1 cellular context compared by ENCODE assay signal in genomic region chr16:87778830-87779579, GRCh38.
A peak's percentile ranks its signal among the peaks of the same experiment; 100 is the strongest.
TF ChIP-seq lines count a peak whose summit lies in the region.

No MANE protein-coding gene starts in this region.

TF ChIP-seq in HEK293, 187 proteins besides CTCF, POLR2A, EP300 and RAD21 (continued from another document and continues in another):
- TF ChIP-seq PRDM2 (tag by site-specific recombination; IDR thresholded peaks at IDR 0.05; ENCODE audit: borderline replicate concordance): 0 out of 2 replicates have a peak, but pooled peaks have one; percentile 62
- peak; percentile 60 for TF ChIP-seq PATZ1 (tag by site-specific recombination; IDR thresholded peaks at IDR 0.05)
- no peak for TF ChIP-seq ZNF133 (tag by site-specific recombination; IDR thresholded peaks at IDR 0.05)
- 0 out of 2 replicates have a peak, but pooled peaks have one; percentile 2 for TF ChIP-seq ZNF677 (tag by site-specific recombination; IDR thresholded peaks at IDR 0.05)
- TF ChIP-seq ZNF148 (tag by site-specific recombination; IDR thresholded peaks at IDR 0.05; ENCODE audit: borderline replicate concordance): no peak
- TF ChIP-seq ZBTB17 (tag by site-specific recombination; IDR thresholded peaks at IDR 0.05): peak; percentile 80
- TF ChIP-seq MYNN (tag by site-specific recombination; IDR thresholded peaks at IDR 0.05; ENCODE audit: borderline replicate concordance): no peak
- no peak for TF ChIP-seq OSR2 (tag by site-specific recombination; IDR thresholded peaks at IDR 0.05)
- no peak for TF ChIP-seq ZNF248 (tag by site-specific recombination; IDR thresholded peaks at IDR 0.05)
- peak; percentile 65; the same call in 1 of the 2 replicates for TF ChIP-seq YY2 (tag by site-specific recombination; IDR thresholded peaks at IDR 0.05)
- no peak for TF ChIP-seq ZNF121 (tag by site-specific recombination; IDR thresholded peaks at IDR 0.05)
- TF ChIP-seq ZNF362 (tag by site-specific recombination; IDR thresholded peaks at IDR 0.05): no peak
- TF ChIP-seq SCRT1 (tag by site-specific recombination; IDR thresholded peaks at IDR 0.05; ENCODE audit: borderline replicate concordance): no peak; the same call in 1 of the 2 replicates
- TF ChIP-seq ZEB2 (tag by site-specific recombination; IDR thresholded peaks at IDR 0.05): peak; percentile 92
- no peak for TF ChIP-seq ZNF274 (IDR thresholded peaks at IDR 0.05; ENCODE audit: low read length)
- TF ChIP-seq ZNF274 (tag by site-specific recombination; IDR thresholded peaks at IDR 0.05; ENCODE audit: borderline replicate concordance): no peak
- peak; percentile 35; the same call in 1 of the 2 replicates for TF ChIP-seq ZNF843 (tag by site-specific recombination; IDR thresholded peaks at IDR 0.05)
- TF ChIP-seq ZNF114 (tag by site-specific recombination; IDR thresholded peaks at IDR 0.05): no peak
- no peak for TF ChIP-seq ZNF701 (tag by site-specific recombination; IDR thresholded peaks at IDR 0.05)
- no peak for TF ChIP-seq ZNF776 (tag by site-specific recombination; IDR thresholded peaks at IDR 0.05; ENCODE audit: borderline replicate concordance)
- TF ChIP-seq ZNF626 (tag by site-specific recombination; IDR thresholded peaks at IDR 0.05): no peak
- peak; percentile 65; the same call in 1 of the 2 replicates for TF ChIP-seq ZNF394 (tag by site-specific recombination; IDR thresholded peaks at IDR 0.05; ENCODE audit: borderline replicate concordance)
- no peak for TF ChIP-seq ZNF624 (tag by site-specific recombination; IDR thresholded peaks at IDR 0.05)
- peak; percentile 30; the same call in 1 of the 2 replicates for TF ChIP-seq KLF1 (tag by site-specific recombination; IDR thresholded peaks at IDR 0.05)
- no peak for TF ChIP-seq GLI2 (tag by site-specific recombination; IDR thresholded peaks at IDR 0.05; ENCODE audit: borderline replicate concordance, low read depth)
- peak; percentile 62; the same call in 1 of the 2 replicates for TF ChIP-seq ZNF2 (tag by site-specific recombination; IDR thresholded peaks at IDR 0.05)
- peak; percentile 95 for TF ChIP-seq ZNF660 (tag by site-specific recombination; IDR thresholded peaks at IDR 0.05)
- TF ChIP-seq ZFP37 (tag by site-specific recombination; IDR thresholded peaks at IDR 0.05): no peak
- no peak for TF ChIP-seq ZNF777 (tag by site-specific recombination; IDR thresholded peaks at IDR 0.05; ENCODE audit: borderline replicate concordance)
- peak; percentile 79 for TF ChIP-seq ZBTB44 (tag by site-specific recombination; IDR thresholded peaks at IDR 0.05)
- TF ChIP-seq ZNF138 (tag by site-specific recombination; IDR thresholded peaks at IDR 0.05; ENCODE audit: borderline replicate concordance): no peak
- peak; percentile 68 for TF ChIP-seq ZNF518A (tag by site-specific recombination; conservative IDR thresholded peaks at IDR 0.05; ENCODE audit: low read depth)
- TF ChIP-seq FEZF1 (tag by site-specific recombination; IDR thresholded peaks at IDR 0.05): no peak
- TF ChIP-seq ZNF16 (tag by site-specific recombination; IDR thresholded peaks at IDR 0.05; ENCODE audit: low read depth): no peak
- TF ChIP-seq RBAK (tag by site-specific recombination; IDR thresholded peaks at IDR 0.05): no peak
- TF ChIP-seq ZNF175 (tag by site-specific recombination; IDR thresholded peaks at IDR 0.05): no peak
- TF ChIP-seq KLF10 (tag by site-specific recombination; IDR thresholded peaks at IDR 0.05): peak; percentile 34; the same call in 1 of the 2 replicates
- TF ChIP-seq HOXA7 (CRISPR knock-in tag; IDR thresholded peaks at IDR 0.05; ENCODE audit: borderline replicate concordance): no peak
- no peak for TF ChIP-seq ZNF19 (tag by site-specific recombination; IDR thresholded peaks at IDR 0.05; ENCODE audit: low read depth)
- peak; percentile 78 for TF ChIP-seq ZNF324 (tag by site-specific recombination; IDR thresholded peaks at IDR 0.05)
- no peak for TF ChIP-seq ZNF37A (tag by site-specific recombination; IDR thresholded peaks at IDR 0.05)
- peak; percentile 82 for TF ChIP-seq ZNF610 (tag by site-specific recombination; IDR thresholded peaks at IDR 0.05; ENCODE audit: borderline replicate concordance)
- no peak for TF ChIP-seq BCL11A (tag by site-specific recombination; IDR thresholded peaks at IDR 0.05; ENCODE audit: low read depth)
- no peak for TF ChIP-seq ZNF621 (tag by site-specific recombination; IDR thresholded peaks at IDR 0.05)
- TF ChIP-seq ZNF580 (tag by site-specific recombination; IDR thresholded peaks at IDR 0.05): 0 out of 2 replicates have a peak, but pooled peaks have one; percentile 50
- TF ChIP-seq ZNF239 (tag by site-specific recombination; IDR thresholded peaks at IDR 0.05): no peak
- peak; percentile 81; the same call in 1 of the 2 replicates for TF ChIP-seq ZNF785 (tag by site-specific recombination; IDR thresholded peaks at IDR 0.05)
- no peak for TF ChIP-seq ZNF157 (tag by site-specific recombination; IDR thresholded peaks at IDR 0.05)
- peak; percentile 53; the same call in 1 of the 2 replicates for TF ChIP-seq ZNF76 (tag by site-specific recombination; IDR thresholded peaks at IDR 0.05; ENCODE audit: borderline replicate concordance, low read depth)
